In the genomic region with DNA sequence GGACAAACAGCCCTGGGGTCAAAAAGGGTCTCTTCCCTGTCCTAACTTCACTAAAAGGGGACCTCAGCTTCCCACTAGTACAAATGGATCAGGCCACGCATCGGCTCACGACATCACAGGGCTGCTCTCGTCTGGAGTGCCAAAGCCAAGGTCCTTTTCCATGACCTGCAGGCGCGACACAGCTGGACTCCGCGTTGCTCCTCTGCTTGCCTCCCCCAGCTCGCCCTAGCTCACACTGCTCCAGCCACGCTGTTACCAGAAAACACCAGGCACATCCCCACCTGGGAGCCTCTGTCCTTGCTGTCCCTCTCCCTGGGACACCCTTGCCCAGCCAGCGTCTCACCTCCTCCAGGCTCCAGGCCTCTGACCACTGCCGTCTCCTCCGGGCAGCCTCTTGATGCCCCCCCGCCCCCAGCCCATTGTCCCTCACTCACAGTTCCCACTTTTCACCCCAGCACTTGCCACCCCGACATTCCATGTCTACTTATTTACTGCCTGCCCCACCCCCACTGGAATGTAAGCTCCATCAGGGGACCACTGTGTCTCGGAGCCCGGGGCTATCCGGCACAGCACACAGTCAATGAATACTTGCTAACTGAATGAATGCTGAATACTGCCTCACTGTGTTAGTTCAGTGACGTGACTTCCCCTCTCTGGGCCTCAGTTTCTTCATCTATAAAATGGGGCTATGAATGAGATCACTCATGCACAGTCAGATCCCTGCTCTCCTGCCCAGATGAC, we compare ENCODE assay signal across 1 cellular context.
TF ChIP-seq lines count a peak whose summit lies in the region.

No MANE protein-coding gene starts in this region.

TF ChIP-seq in GM23338, 12 proteins besides CTCF, POLR2A, EP300 and RAD21 (continued from another document):
- TF ChIP-seq, protein P1, sequence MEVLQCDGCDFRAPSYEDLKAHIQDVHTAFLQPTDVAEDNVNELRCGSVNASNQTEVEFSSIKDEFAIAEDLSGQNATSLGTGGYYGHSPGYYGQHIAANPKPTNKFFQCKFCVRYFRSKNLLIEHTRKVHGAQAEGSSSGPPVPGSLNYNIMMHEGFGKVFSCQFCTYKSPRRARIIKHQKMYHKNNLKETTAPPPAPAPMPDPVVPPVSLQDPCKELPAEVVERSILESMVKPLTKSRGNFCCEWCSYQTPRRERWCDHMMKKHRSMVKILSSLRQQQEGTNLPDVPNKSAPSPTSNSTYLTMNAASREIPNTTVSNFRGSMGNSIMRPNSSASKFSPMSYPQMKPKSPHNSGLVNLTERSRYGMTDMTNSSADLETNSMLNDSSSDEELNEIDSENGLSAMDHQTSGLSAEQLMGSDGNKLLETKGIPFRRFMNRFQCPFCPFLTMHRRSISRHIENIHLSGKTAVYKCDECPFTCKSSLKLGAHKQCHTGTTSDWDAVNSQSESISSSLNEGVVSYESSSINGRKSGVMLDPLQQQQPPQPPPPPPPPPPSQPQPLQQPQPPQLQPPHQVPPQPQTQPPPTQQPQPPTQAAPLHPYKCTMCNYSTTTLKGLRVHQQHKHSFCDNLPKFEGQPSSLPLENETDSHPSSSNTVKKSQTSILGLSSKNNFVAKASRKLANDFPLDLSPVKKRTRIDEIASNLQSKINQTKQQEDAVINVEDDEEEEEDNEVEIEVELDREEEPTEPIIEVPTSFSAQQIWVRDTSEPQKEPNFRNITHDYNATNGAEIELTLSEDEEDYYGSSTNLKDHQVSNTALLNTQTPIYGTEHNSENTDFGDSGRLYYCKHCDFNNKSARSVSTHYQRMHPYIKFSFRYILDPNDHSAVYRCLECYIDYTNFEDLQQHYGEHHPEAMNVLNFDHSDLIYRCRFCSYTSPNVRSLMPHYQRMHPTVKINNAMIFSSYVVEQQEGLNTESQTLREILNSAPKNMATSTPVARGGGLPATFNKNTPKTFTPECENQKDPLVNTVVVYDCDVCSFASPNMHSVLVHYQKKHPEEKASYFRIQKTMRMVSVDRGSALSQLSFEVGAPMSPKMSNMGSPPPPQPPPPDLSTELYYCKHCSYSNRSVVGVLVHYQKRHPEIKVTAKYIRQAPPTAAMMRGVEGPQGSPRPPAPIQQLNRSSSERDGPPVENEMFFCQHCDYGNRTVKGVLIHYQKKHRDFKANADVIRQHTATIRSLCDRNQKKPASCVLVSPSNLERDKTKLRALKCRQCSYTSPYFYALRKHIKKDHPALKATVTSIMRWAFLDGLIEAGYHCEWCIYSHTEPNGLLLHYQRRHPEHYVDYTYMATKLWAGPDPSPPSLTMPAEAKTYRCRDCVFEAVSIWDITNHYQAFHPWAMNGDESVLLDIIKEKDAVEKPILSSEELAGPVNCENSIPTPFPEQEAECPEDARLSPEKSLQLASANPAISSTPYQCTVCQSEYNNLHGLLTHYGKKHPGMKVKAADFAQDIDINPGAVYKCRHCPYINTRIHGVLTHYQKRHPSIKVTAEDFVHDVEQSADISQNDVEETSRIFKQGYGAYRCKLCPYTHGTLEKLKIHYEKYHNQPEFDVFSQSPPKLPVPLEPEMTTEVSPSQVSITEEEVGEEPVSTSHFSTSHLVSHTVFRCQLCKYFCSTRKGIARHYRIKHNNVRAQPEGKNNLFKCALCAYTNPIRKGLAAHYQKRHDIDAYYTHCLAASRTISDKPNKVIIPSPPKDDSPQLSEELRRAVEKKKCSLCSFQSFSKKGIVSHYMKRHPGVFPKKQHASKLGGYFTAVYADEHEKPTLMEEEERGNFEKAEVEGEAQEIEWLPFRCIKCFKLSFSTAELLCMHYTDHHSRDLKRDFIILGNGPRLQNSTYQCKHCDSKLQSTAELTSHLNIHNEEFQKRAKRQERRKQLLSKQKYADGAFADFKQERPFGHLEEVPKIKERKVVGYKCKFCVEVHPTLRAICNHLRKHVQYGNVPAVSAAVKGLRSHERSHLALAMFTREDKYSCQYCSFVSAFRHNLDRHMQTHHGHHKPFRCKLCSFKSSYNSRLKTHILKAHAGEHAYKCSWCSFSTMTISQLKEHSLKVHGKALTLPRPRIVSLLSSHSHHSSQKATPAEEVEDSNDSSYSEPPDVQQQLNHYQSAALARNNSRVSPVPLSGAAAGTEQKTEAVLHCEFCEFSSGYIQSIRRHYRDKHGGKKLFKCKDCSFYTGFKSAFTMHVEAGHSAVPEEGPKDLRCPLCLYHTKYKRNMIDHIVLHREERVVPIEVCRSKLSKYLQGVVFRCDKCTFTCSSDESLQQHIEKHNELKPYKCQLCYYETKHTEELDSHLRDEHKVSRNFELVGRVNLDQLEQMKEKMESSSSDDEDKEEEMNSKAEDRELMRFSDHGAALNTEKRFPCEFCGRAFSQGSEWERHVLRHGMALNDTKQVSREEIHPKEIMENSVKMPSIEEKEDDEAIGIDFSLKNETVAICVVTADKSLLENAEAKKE (CRISPR knock-in tag; IDR thresholded peaks at IDR 0.05): no peak
- no peak for TF ChIP-seq REST (IDR thresholded peaks at IDR 0.05; ENCODE audit: unreplicated experiment)
- no peak for TF ChIP-seq EZH2 (IDR thresholded peaks at IDR 0.05; ENCODE audit: low read depth, unreplicated experiment)
- TF ChIP-seq, protein P2, sequence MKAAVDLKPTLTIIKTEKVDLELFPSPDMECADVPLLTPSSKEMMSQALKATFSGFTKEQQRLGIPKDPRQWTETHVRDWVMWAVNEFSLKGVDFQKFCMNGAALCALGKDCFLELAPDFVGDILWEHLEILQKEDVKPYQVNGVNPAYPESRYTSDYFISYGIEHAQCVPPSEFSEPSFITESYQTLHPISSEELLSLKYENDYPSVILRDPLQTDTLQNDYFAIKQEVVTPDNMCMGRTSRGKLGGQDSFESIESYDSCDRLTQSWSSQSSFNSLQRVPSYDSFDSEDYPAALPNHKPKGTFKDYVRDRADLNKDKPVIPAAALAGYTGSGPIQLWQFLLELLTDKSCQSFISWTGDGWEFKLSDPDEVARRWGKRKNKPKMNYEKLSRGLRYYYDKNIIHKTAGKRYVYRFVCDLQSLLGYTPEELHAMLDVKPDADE (IDR thresholded peaks at IDR 0.05): no peak
